ENCODE assay signal across 21 cellular contexts in the genomic region with DNA sequence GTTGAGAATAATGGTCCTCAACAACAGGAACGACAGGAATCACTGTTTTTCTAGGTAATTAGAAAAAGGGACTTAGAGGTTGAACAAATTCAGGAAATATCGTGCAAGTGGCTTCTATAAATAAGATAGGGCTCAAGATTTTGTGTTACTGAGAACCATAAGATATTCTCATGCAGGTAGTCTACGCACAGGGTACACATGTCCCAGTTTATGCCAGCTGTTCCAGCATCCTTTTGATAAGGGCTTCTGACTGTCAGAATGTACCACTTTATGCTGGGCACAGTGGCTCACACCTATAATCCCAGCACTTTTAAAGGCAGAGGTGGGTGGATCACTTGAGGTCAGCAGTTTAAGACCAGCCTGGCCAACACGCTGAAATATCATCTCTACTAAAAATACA.
"Had no signal": no experiment of that assay in that cellular context is flagged by ENCODE, and none has a peak within 500 bp of the region (broad histone marks: within the 10 kb centered on the region; RNA-seq: fewer than 3 reads in every experiment).

No MANE protein-coding gene starts in this region.

- H3K9me3 ChIP-seq: ascending aorta, breast epithelium, gastroesophageal sphincter, heart left ventricle, left ventricle myocardium inferior, pancreas, sigmoid colon, testis had no signal

- H3K27me3 Mint-ChIP-seq: activated CD4-positive, alpha-beta T cell treated with anti-CD3 and anti-CD28 coated beads, Interleukin-2, amount 10 ng/mL, durations not matched to agents 24 days and 14 days; activated T-helper 17 cell treated with anti-CD3 and anti-CD28 coated beads, Interleukin-2, amount 50 U/mL, for 72 hours; type B pancreatic cell had no signal

- H3K9me3 Mint-ChIP-seq: activated CD4-positive, alpha-beta T cell treated with anti-CD3 and anti-CD28 coated beads, Interleukin-2, amount 10 ng/mL, durations not matched to agents 24 days and 14 days; activated T-helper 17 cell treated with anti-CD3 and anti-CD28 coated beads, Interleukin-2, amount 50 U/mL, for 72 hours; stimulated activated effector memory CD8-positive, alpha-beta T cell treated with anti-CD3 and anti-CD28 coated beads, Interleukin-12 subunit alpha, Interleukin-12 subunit beta, amount 100 ng/mL, for 72 hours; type B pancreatic cell had no signal

- H3K27ac Mint-ChIP-seq: activated CD4-positive, alpha-beta T cell treated with anti-CD3 and anti-CD28 coated beads, Interleukin-2, amount 10 ng/mL, durations not matched to agents 24 days and 14 days; activated T-helper 17 cell treated with anti-CD3 and anti-CD28 coated beads, Interleukin-2, amount 50 U/mL, for 72 hours; stimulated activated effector memory CD8-positive, alpha-beta T cell treated with anti-CD3 and anti-CD28 coated beads, Interleukin-12 subunit alpha, Interleukin-12 subunit beta, amount 100 ng/mL, for 72 hours; type B pancreatic cell had no signal

- H3K4me1 Mint-ChIP-seq: activated T-helper 17 cell treated with anti-CD3 and anti-CD28 coated beads, Interleukin-2, amount 50 U/mL, for 72 hours; stimulated activated effector memory CD8-positive, alpha-beta T cell treated with anti-CD3 and anti-CD28 coated beads, Interleukin-12 subunit alpha, Interleukin-12 subunit beta, amount 100 ng/mL, for 72 hours had no signal

- H3K4me3 Mint-ChIP-seq: activated CD4-positive, alpha-beta T cell treated with anti-CD3 and anti-CD28 coated beads, Interleukin-2, amount 10 ng/mL, durations not matched to agents 24 days and 14 days; activated T-helper 17 cell treated with anti-CD3 and anti-CD28 coated beads, Interleukin-2, amount 50 U/mL, for 72 hours; stimulated activated effector memory CD8-positive, alpha-beta T cell treated with anti-CD3 and anti-CD28 coated beads, Interleukin-12 subunit alpha, Interleukin-12 subunit beta, amount 100 ng/mL, for 72 hours; type B pancreatic cell had no signal

- H3K4me1 ChIP-seq: ascending aorta, breast epithelium, gastroesophageal sphincter, left ventricle myocardium inferior, pancreas, sigmoid colon, testis had no signal

- H3K4me3 ChIP-seq: ascending aorta, breast epithelium, gastroesophageal sphincter, heart left ventricle, left ventricle myocardium inferior, pancreas, sigmoid colon, testis had no signal

- ATAC-seq: activated T-helper 17 cell treated with anti-CD3 and anti-CD28 coated beads, Interleukin-2, amount 50 U/mL, for 72 hours; gastroesophageal sphincter; heart left ventricle; pancreas; stimulated activated effector memory CD8-positive, alpha-beta T cell treated with anti-CD3 and anti-CD28 coated beads, Interleukin-12 subunit alpha, Interleukin-12 subunit beta, amount 100 ng/mL, for 72 hours had no signal

- DNase-seq: activated CD4-positive, alpha-beta T cell treated with anti-CD3 and anti-CD28 coated beads, Interleukin-2, amount 10 ng/mL, durations not matched to agents 24 days and 14 days; activated CD4-positive, CD25-positive, alpha-beta regulatory T cell; activated naive CD4-positive, alpha-beta T cell; activated T-cell treated with anti-CD3 and anti-CD28 coated beads for 4 hours; cerebellar nuclear complex; effector CD4-positive, alpha-beta T cell; heart left ventricle; kidney; left ventricle myocardium inferior; mammary epithelial cell; pancreas; sigmoid colon; stimulated activated CD4-positive, alpha-beta T cell treated with anti-CD3 and anti-CD28 coated beads, Interleukin-4, amount 100 ng/mL, for 24 hours; T1000; testis had no signal

- H3K27ac ChIP-seq: ascending aorta, breast epithelium, gastroesophageal sphincter, heart left ventricle, left ventricle myocardium inferior, pancreas, sigmoid colon, testis had no signal
